8 cellular contexts compared by ENCODE assay signal in genomic region chr5:103587185-103587748, GRCh38. TPM values are rescaled to one million over a fixed set of nuclear protein-coding genes. Genes with fewer than 3 reads are reported as not detected.
DNase-seq lines count a peak whose midpoint lies in the region; ATAC-seq and TF ChIP-seq lines count a peak whose summit lies in the region.

No MANE protein-coding gene starts in this region.

- no peak overlapping the region for H3K27ac Mint-ChIP-seq in activated CD4-positive, alpha-beta memory T cell treated with anti-CD3 and anti-CD28 coated beads, Interleukin-2, amount 10 ng/mL, durations not matched to agents 7 days and 5 days

- H3K27me3 ChIP-seq in spleen (replicated peaks in 1 of 7), result no peaks in the 10 kb centered on the region

- TF ChIP-seq POLR2A in spleen (IDR thresholded peaks at IDR 0.05), result no peak

- H3K36me3 ChIP-seq in spleen, result no peaks in the 10 kb centered on the region

- ATAC-seq in HG02884 (IDR thresholded peaks at IDR 0.05; ENCODE audit: unreplicated experiment) (no peak), left ventricle myocardium superior (no peak)

- H3K36me3 Mint-ChIP-seq in activated CD4-positive, alpha-beta memory T cell treated with anti-CD3 and anti-CD28 coated beads, Interleukin-2, amount 10 ng/mL, durations not matched to agents 7 days and 5 days (ENCODE audit: low read depth), result no peaks in the 10 kb centered on the region

- H3K4me3 Mint-ChIP-seq in activated CD4-positive, alpha-beta memory T cell treated with anti-CD3 and anti-CD28 coated beads, Interleukin-2, amount 10 ng/mL, durations not matched to agents 7 days and 5 days, result no peak overlapping the region

- no peaks in the 10 kb centered on the region for H3K27me3 Mint-ChIP-seq in activated CD4-positive, alpha-beta memory T cell treated with anti-CD3 and anti-CD28 coated beads, Interleukin-2, amount 10 ng/mL, durations not matched to agents 7 days and 5 days

- H3K9me3 Mint-ChIP-seq in activated CD4-positive, alpha-beta memory T cell treated with anti-CD3 and anti-CD28 coated beads, Interleukin-2, amount 10 ng/mL, durations not matched to agents 7 days and 5 days, result no peaks in the 10 kb centered on the region

- DNase-seq in SK-MEL-5 (ENCODE audit: low read depth, low spot score), result peak; percentile 61
- peak; percentile 4 for DNase-seq in hepatic stellate cell (ENCODE audit: low spot score)
- DNase-seq in activated CD4-positive, alpha-beta memory T cell treated with anti-CD3 and anti-CD28 coated beads, Interleukin-2, amount 10 ng/mL, durations not matched to agents 7 days and 5 days, result no peak
- DNase-seq in spleen, result no peak
- no peak for DNase-seq in left ventricle myocardium superior

- POLR2A ChIA-PET in activated CD4-positive, alpha-beta memory T cell treated with anti-CD3 and anti-CD28 coated beads, Interleukin-2, amount 10 ng/mL, durations not matched to agents 7 days and 5 days (lab: Charles Lee), result no interaction called here

- no peak overlapping the region for H3K4me3 ChIP-seq in spleen

- H3K27ac ChIP-seq in C4-2B (no peak overlapping the region), spleen (no peak overlapping the region)

- WGBS in spleen, 5 donors, result 49 to 67% (median 53%) methylated on average over 2 of the region's 2 CpGs

- intact Hi-C loops in spleen (cut with DNase I; ENCODE audit: low total_unique reads) (loop anchor here (5.0 kb wide), 1 partner anchor 590 kb away; no protein-coding TSS in a partner anchor), left ventricle myocardium superior (cut with micrococcal nuclease) (no loop called here)

- CTCF ChIA-PET in activated CD4-positive, alpha-beta memory T cell treated with anti-CD3 and anti-CD28 coated beads, Interleukin-2, amount 10 ng/mL, durations not matched to agents 7 days and 5 days (lab: Charles Lee), result no interaction called here

- no peaks in the 10 kb centered on the region for H3K4me1 ChIP-seq in spleen

- in situ Hi-C loops in SK-MEL-5 (cut with HindIII; ENCODE audit: low pct_unique_long_range_greater_than_20kb, low sequenced_read_pairs), result no loop called here

- peak; percentile 77 for TF ChIP-seq CTCF in C4-2B (conservative IDR thresholded peaks at IDR 0.05)
- peak; percentile 73 for TF ChIP-seq CTCF in LNCAP (IDR thresholded peaks at IDR 0.05)
- TF ChIP-seq CTCF in spleen (IDR thresholded peaks at IDR 0.05 in 8 of 11, conservative IDR thresholded peaks at IDR 0.05 in 3 of 11), result peak in 5 of 11 experiments; percentile 19 to 34 (median 30)

- H3K9me3 ChIP-seq in spleen, result no peaks in the 10 kb centered on the region

- H3K4me1 Mint-ChIP-seq in activated CD4-positive, alpha-beta memory T cell treated with anti-CD3 and anti-CD28 coated beads, Interleukin-2, amount 10 ng/mL, durations not matched to agents 7 days and 5 days, result no peaks in the 10 kb centered on the region

RNA-seq across cellular contexts. Expression of gene NUDT12, which starts 24.7 kb away (rescaled TPM):
- total RNA-seq in SK-MEL-5 (2014; rRNA removed; shearing (Covaris generic)), result 26.4 and 29.3 TPM in 2 replicates
- 9.4 and 15.2 TPM in 2 replicates for polyA plus RNA-seq in SK-MEL-5 (2015; cell fraction: cytosol; rRNA removed)
- polyA plus RNA-seq in SK-MEL-5 (2015; cell fraction: nucleus; rRNA removed), result 122 and 124 TPM in 2 replicates
- total RNA-seq in activated CD4-positive, alpha-beta memory T cell treated with anti-CD3 and anti-CD28 coated beads, Interleukin-2, amount 10 ng/mL, durations not matched to agents 7 days and 5 days, result under 1 TPM; 0.20 to 0.33 TPM
- total RNA-seq in spleen (10 to 100 TPM in 2 of 7 donors, 1 to 10 TPM in 5; 4.5 to 13.1 (median 6.7) TPM), left ventricle myocardium superior (10.9 TPM)
- polyA plus RNA-seq in spleen, result 1 to 10 TPM; 3.0 to 5.0 (median 3.1) TPM

Comparison
In these comparisons a context has a peak if more than half of its experiments do, and no peak if none do; other contexts are left out.
1. DNase-seq: peak in SK-MEL-5 (single experiment) and hepatic stellate cell (single experiment); none in activated CD4-positive, alpha-beta memory T cell treated with anti-CD3 and anti-CD28 coated beads, Interleukin-2, amount 10 ng/mL, durations not matched to agents 7 days and 5 days (single experiment), spleen (single experiment) and left ventricle myocardium superior (single experiment).